ENCODE assay signal across 11 cellular contexts in the genomic region with DNA sequence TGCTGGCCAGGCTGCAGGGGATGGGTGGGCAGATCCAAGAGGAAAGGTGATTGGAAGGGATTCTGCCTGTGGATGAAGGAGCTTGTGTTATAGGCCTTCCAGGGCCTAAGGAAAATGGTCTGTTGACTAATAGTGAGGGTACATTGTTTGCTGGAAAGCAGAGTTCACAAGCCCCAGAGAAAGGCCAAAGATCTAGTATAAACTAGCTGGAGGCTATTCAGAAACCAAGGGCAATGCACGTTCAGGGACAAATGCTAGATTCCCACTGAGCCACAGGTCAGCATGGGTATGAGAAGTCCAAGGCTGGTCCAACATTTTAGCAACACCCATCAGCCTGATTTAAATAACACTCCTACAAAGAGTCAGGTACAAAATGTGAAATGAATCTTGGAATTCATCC.
"Had no signal": no experiment of that assay in that cellular context is flagged by ENCODE, and none has a peak within 500 bp of the region (broad histone marks: within the 10 kb centered on the region; RNA-seq: fewer than 3 reads in every experiment).

No MANE protein-coding gene starts in this region.

- H3K9me3 Mint-ChIP-seq: activated naive CD4-positive, alpha-beta T cell treated with anti-CD3 and anti-CD28 coated beads, Interleukin-2, amount 50 U/mL, for 24 hours; endodermal cell had no signal

- H3K9me3 ChIP-seq: right lobe of liver had no signal

- H3K36me3 ChIP-seq: right lobe of liver had no signal

- DNase-seq: activated effector memory CD4-positive, alpha-beta T cell treated with Interleukin-2 at 50 U/mL for 16 hours; cerebellar nuclear complex; endodermal cell; glutamatergic neuron; immature natural killer cell; left colon; right lobe of liver; stimulated activated CD4-positive, alpha-beta T cell treated with anti-CD3 and anti-CD28 coated beads, Interleukin-12 subunit alpha, Interleukin-12 subunit beta, amount 100 ng/mL, for 4 hours; stimulated activated naive CD4-positive, alpha-beta T cell had no signal

- H3K4me1 ChIP-seq: right lobe of liver had no signal

- ATAC-seq: left colon had no signal

- H3K4me3 Mint-ChIP-seq: activated naive CD4-positive, alpha-beta T cell treated with anti-CD3 and anti-CD28 coated beads, Interleukin-2, amount 50 U/mL, for 24 hours; brain; endodermal cell; immature natural killer cell had no signal

- H3K27ac Mint-ChIP-seq: activated naive CD4-positive, alpha-beta T cell treated with anti-CD3 and anti-CD28 coated beads, Interleukin-2, amount 50 U/mL, for 24 hours; endodermal cell; immature natural killer cell had no signal

- H3K27ac ChIP-seq: right lobe of liver had no signal

- H3K4me1 Mint-ChIP-seq: activated naive CD4-positive, alpha-beta T cell treated with anti-CD3 and anti-CD28 coated beads, Interleukin-2, amount 50 U/mL, for 24 hours; immature natural killer cell had no signal

- H3K27me3 ChIP-seq: right lobe of liver had no signal

- H3K36me3 Mint-ChIP-seq: activated naive CD4-positive, alpha-beta T cell treated with anti-CD3 and anti-CD28 coated beads, Interleukin-2, amount 50 U/mL, for 24 hours; immature natural killer cell had no signal

- H3K4me3 ChIP-seq: right lobe of liver had no signal

- H3K27me3 Mint-ChIP-seq: brain had no signal
